9 cellular contexts compared by ENCODE assay signal in genomic region chr20:38109657-38110524, GRCh38. TPM values are rescaled to one million over a fixed set of nuclear protein-coding genes. Genes with fewer than 3 reads are reported as not detected.
DNase-seq lines count a peak whose midpoint lies in the region; ATAC-seq and TF ChIP-seq lines count a peak whose summit lies in the region.
"Had no signal": no experiment of that assay in that cellular context is flagged by ENCODE, and none has a peak within 500 bp of the region (broad histone marks: within the 10 kb centered on the region; RNA-seq: fewer than 3 reads in every experiment).

No MANE protein-coding gene starts in this region.

- H3K27ac ChIP-seq in SJSA1 (peak overlapping the region; percentile 36), foreskin keratinocyte (no peak overlapping the region)

- H3K4me3 ChIP-seq in SJSA1, result no peak overlapping the region
- H3K4me3 ChIP-seq: skin epidermis had no signal

- DNase-seq in EH (ENCODE audit: low read depth) (peak; percentile 100), SJSA1 (ENCODE audit: low read depth in 1 of 2, low spot score in 2 of 2) (peak; percentile 90), foreskin keratinocyte (peak; percentile 61 to 80), pulmonary artery endothelial cell (ENCODE audit: low read depth, low spot score) (peak; percentile 59), NCI-H1048 (lab: John Stamatoyannopoulos, UW) (no peak), midbrain (lab: John Stamatoyannopoulos, UW) (no peak)
- no peak for DNase-seq in effector CD4-positive, alpha-beta T cell

- ATAC-seq in foreskin keratinocyte (peak; percentile 67), GM21360 (IDR thresholded peaks at IDR 0.05; ENCODE audit: unreplicated experiment) (no peak)

- no peaks in the 10 kb centered on the region for H3K36me3 ChIP-seq in SJSA1

- H3K4me1 ChIP-seq in SJSA1 (replicated peaks) (peaks cover 47% of the 10 kb centered on the region), foreskin keratinocyte (peaks cover 11% of the 10 kb centered on the region)

- TF ChIP-seq CTCF in foreskin keratinocyte (conservative IDR thresholded peaks at IDR 0.05), result no peak

- H3K9me3 ChIP-seq in SJSA1 (replicated peaks), result no peaks in the 10 kb centered on the region

- H3K27me3 ChIP-seq in SJSA1 (replicated peaks) (no peaks in the 10 kb centered on the region), foreskin keratinocyte (no peaks in the 10 kb centered on the region)

RNA-seq across cellular contexts. Expression of gene TGM2, which starts 55.2 kb away (rescaled TPM):
- 32.2 and 34.9 TPM in 2 replicates for total RNA-seq in SJSA1 (2014; rRNA removed; shearing (Covaris generic))
- total RNA-seq in foreskin keratinocyte (17.4 and 41.2 TPM in 2 replicates), pulmonary artery endothelial cell (390 and 674 TPM in 2 replicates)
- 13.7 and 29.5 TPM in 2 replicates for polyA plus RNA-seq in foreskin keratinocyte

Comparison
In these comparisons a context has a peak if more than half of its experiments do, and no peak if none do; other contexts are left out.
1. DNase-seq: peak in EH (single experiment), SJSA1 (2 of 2), foreskin keratinocyte (2 of 2) and pulmonary artery endothelial cell (single experiment); none in NCI-H1048 (single experiment), effector CD4-positive, alpha-beta T cell (single experiment) and midbrain (single experiment).